ENCODE assay signal across 13 cellular contexts in the genomic region with DNA sequence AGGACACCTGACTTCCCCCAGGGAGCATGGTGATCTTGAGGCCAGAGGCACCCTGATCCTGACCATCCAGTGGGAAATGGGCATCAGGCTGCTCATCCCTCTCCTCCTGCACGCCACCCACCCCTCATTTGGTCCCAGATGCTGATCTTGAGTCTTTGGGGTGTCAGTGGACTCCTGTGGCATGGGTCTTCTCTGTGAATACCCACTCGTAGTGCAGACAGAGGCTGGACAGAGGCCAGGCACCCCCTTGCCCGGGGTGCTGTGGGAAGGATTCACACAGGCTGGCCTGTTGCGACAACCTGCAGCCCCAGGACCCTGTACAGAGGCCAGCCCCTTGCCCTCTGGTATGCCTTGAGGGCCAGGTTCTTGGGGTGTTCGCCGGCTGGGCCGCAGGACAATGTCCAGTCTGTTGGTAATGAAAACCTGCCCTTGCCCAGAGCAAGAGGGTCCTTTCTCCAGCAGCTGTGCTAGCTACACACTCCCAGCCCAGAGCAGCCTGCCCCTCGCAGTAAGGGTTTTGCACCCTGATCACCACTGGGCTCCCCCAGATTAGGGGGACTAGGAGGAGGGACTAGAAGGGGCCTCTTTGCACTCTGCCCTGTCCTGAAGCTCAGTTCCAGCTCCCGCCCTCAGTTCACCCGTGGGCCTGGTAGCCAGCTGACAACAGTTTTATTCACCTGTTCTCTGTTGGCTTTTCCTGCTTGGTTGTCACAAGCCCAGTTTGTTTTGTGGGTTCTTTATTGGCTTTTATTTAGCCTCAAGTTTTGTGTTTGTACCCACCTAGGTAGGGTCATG.
DNase-seq lines count a peak whose midpoint lies in the region; TF ChIP-seq lines count a peak whose summit lies in the region.
"Had no signal": no experiment of that assay in that cellular context is flagged by ENCODE, and none has a peak within 500 bp of the region (broad histone marks: within the 10 kb centered on the region; RNA-seq: fewer than 3 reads in every experiment).

No MANE protein-coding gene starts in this region.

- H3K9me3 Mint-ChIP-seq in activated CD4-positive, alpha-beta T cell treated with anti-CD3 and anti-CD28 coated beads, Interleukin-2, amount 10 ng/mL, durations not matched to agents 24 days and 14 days = no peaks in the 10 kb centered on the region
- H3K9me3 Mint-ChIP-seq: activated T-cell treated with anti-CD3 and anti-CD28 coated beads, Interleukin-2, amount 50 U/mL, for 4 hours had no signal

- in situ Hi-C loops in transverse colon (cut with MboI; ENCODE audit: low pct_ligation_motif_present in 1 of 4, low pct_unique_long_range_greater_than_20kb in 1 of 4, low sequenced_read_pairs in 3 of 4) = no loop called here

- intact Hi-C loops in activated CD4-positive, alpha-beta T cell treated with anti-CD3 and anti-CD28 coated beads, Interleukin-2, amount 10 ng/mL, durations not matched to agents 24 days and 14 days (cut with micrococcal nuclease) = no loop called here
- intact Hi-C loops in colonic mucosa (cut with DNase I) (no loop called here), transverse colon (cut with DNase I; ENCODE audit: low total_unique reads) (no loop called here), posterior cingulate gyrus (cut with DNase I) (no loop called here)

- H3K4me1 ChIP-seq in colonic mucosa (peaks cover 6% of the 10 kb centered on the region), transverse colon (peaks cover 13 to 23% (median 15%) of the 10 kb centered on the region in 4 donors)
- H3K4me1 ChIP-seq: SJCRH30 had no signal

- H3K9ac ChIP-seq in colonic mucosa (ENCODE audit: low read depth in 2 of 2, low read length in 2 of 2) = no peak overlapping the region

- no peak overlapping the region for H3K4me3 ChIP-seq in colonic mucosa
- H3K4me3 ChIP-seq in transverse colon = no peak overlapping the region
- H3K4me3 ChIP-seq: body of pancreas, SJCRH30 had no signal

- TF ChIP-seq EP300 in transverse colon (IDR thresholded peaks at IDR 0.05; ENCODE audit: low read depth) = no peak

- no peaks in the 10 kb centered on the region for H3K27me3 ChIP-seq in colonic mucosa
- no peaks in the 10 kb centered on the region for H3K27me3 ChIP-seq in transverse colon
- H3K27me3 ChIP-seq: body of pancreas, SJCRH30 had no signal

- no peak overlapping the region for H3K4me3 Mint-ChIP-seq in activated CD4-positive, alpha-beta T cell treated with anti-CD3 and anti-CD28 coated beads, Interleukin-2, amount 10 ng/mL, durations not matched to agents 24 days and 14 days
- H3K4me3 Mint-ChIP-seq: activated T-cell treated with anti-CD3 and anti-CD28 coated beads, Interleukin-2, amount 50 U/mL, for 4 hours had no signal

- H3K36me3 Mint-ChIP-seq in activated CD4-positive, alpha-beta T cell treated with anti-CD3 and anti-CD28 coated beads, Interleukin-2, amount 10 ng/mL, durations not matched to agents 24 days and 14 days (ENCODE audit: low read depth) = peaks cover 14% of the 10 kb centered on the region

- H3K4me1 Mint-ChIP-seq in activated CD4-positive, alpha-beta T cell treated with anti-CD3 and anti-CD28 coated beads, Interleukin-2, amount 10 ng/mL, durations not matched to agents 24 days and 14 days = peaks cover 11% of the 10 kb centered on the region

- no peaks in the 10 kb centered on the region for H3K9me3 ChIP-seq in colonic mucosa
- H3K9me3 ChIP-seq in transverse colon = no peaks in the 10 kb centered on the region
- H3K9me3 ChIP-seq: body of pancreas, SJCRH30 had no signal

- TF ChIP-seq POLR2A in transverse colon (IDR thresholded peaks at IDR 0.05) = no peak

- no peak for DNase-seq in activated CD4-positive, alpha-beta T cell treated with anti-CD3 and anti-CD28 coated beads, Interleukin-2, amount 10 ng/mL, durations not matched to agents 24 days and 14 days
- no peak for DNase-seq in activated CD4-positive, alpha-beta T cell treated with anti-CD3 and anti-CD28 coated beads for 4 hours
- DNase-seq in colonic mucosa = no peak
- peak; percentile 32 for DNase-seq in myocyte (ENCODE audit: low read depth)
- no peak for DNase-seq in transverse colon
- DNase-seq in NAMALWA (ENCODE audit: low spot score) = no peak
- no peak for DNase-seq in posterior cingulate gyrus
- DNase-seq in mucosa of gallbladder (ENCODE audit: low spot score) = no peak
- DNase-seq: activated T-cell treated with anti-CD3 and anti-CD28 coated beads, Interleukin-2, amount 50 U/mL, for 4 hours; COR-L47; SJCRH30 had no signal

- no peaks in the 10 kb centered on the region for H3K27me3 Mint-ChIP-seq in activated CD4-positive, alpha-beta T cell treated with anti-CD3 and anti-CD28 coated beads, Interleukin-2, amount 10 ng/mL, durations not matched to agents 24 days and 14 days

- WGBS in transverse colon (ENCODE audit: low coverage in 1 of 2), 2 donors = 92% methylated on average over 10 of the region's 10 CpGs; no CpG with 5 or more reads in 1 of the 2 donors

- H3K27ac Mint-ChIP-seq in activated CD4-positive, alpha-beta T cell treated with anti-CD3 and anti-CD28 coated beads, Interleukin-2, amount 10 ng/mL, durations not matched to agents 24 days and 14 days = peak overlapping the region; percentile 41

- H3K27ac ChIP-seq in colonic mucosa = peak overlapping the region; percentile 60
- peak overlapping the region; percentile 48 to 75 (median 57) for H3K27ac ChIP-seq in transverse colon
- H3K27ac ChIP-seq: SJCRH30, VCaP had no signal

- TF ChIP-seq CTCF in colonic mucosa (IDR thresholded peaks at IDR 0.05) (no peak), transverse colon (IDR thresholded peaks at IDR 0.05) (no peak)

- no peaks in the 10 kb centered on the region for H3K36me3 ChIP-seq in colonic mucosa
- peaks cover 0 to 2% (median 0%) of the 10 kb centered on the region in 4 donors for H3K36me3 ChIP-seq in transverse colon
